Comparison of ENCODE assay signal across 21 cellular contexts in genomic region chr1:184315254-184315653, GRCh38.
DNase-seq lines count a peak whose midpoint lies in the region; ATAC-seq and TF ChIP-seq lines count a peak whose summit lies in the region.
"Had no signal": no experiment of that assay in that cellular context is flagged by ENCODE, and none has a peak within 500 bp of the region (broad histone marks: within the 10 kb centered on the region; RNA-seq: fewer than 3 reads in every experiment).

No MANE protein-coding gene starts in this region.

- DNase-seq in ELR (ENCODE audit: low read depth) (peak; percentile 41), SK-N-SH (no peak), fibroblast of peridontal ligament (ENCODE audit: extremely low read depth) (peak; percentile 91), OCI-LY7 (ENCODE audit: low spot score) (no peak)
- no peak for DNase-seq in stimulated activated CD4-positive, alpha-beta T cell treated with anti-CD3 and anti-CD28 coated beads, Interleukin-4, amount 100 ng/mL, for 4 hours
- DNase-seq: activated CD4-positive, alpha-beta T cell treated with anti-CD3 and anti-CD28 coated beads, Interleukin-2, amount 10 ng/mL, durations not matched to agents 24 days and 14 days; glutamatergic neuron; KG1; MV-4-11; NCI-H187; PC-3; SHP77 treated with DMSO at 0.1 percent for 48 hours; stimulated activated CD4-positive, alpha-beta T cell treated with anti-CD3 and anti-CD28 coated beads, Interleukin-1b, Interleukin-23, amount 100 ng/mL, for 48 hours; stimulated activated naive B cell treated with anti-CD40 and anti-IgM and Interleukin-4, amounts not matched to agents 10 μg/mL and 1 μg/mL and 100 μg/mL, for 72 hours had no signal

- no peak overlapping the region for H3K9ac ChIP-seq in SK-N-SH
- H3K9ac ChIP-seq: parathyroid adenoma had no signal

- no peaks in the 10 kb centered on the region for H3F3A ChIP-seq in SK-N-SH (replicated peaks; ENCODE audit: insufficient read depth)

- H3K4me2 ChIP-seq in SK-N-SH: no peak overlapping the region
- H3K4me2 ChIP-seq in OCI-LY7 (ENCODE audit: low read length): no peak overlapping the region

- no peaks in the 10 kb centered on the region for H3K27me3 ChIP-seq in SK-N-SH (ENCODE audit: insufficient read depth)
- H3K27me3 ChIP-seq: tibial nerve had no signal

- H3K79me2 ChIP-seq in SK-N-SH (ENCODE audit: insufficient read depth) (no peaks in the 10 kb centered on the region), OCI-LY7 (ENCODE audit: insufficient read depth, low read depth, low read length) (no peaks in the 10 kb centered on the region)
- H3K79me2 ChIP-seq: parathyroid adenoma had no signal

- H3K36me3 ChIP-seq in SK-N-SH (replicated peaks in 1 of 2; ENCODE audit: control insufficient read depth in 1 of 2, insufficient read depth in 2 of 2, low read length in 1 of 2) (no peaks in the 10 kb centered on the region), OCI-LY7 (ENCODE audit: insufficient read depth, low read length) (no peaks in the 10 kb centered on the region)
- H3K36me3 ChIP-seq: tibial nerve had no signal

- H2AFZ ChIP-seq in SK-N-SH (ENCODE audit: low read depth) (no peak overlapping the region), OCI-LY7 (ENCODE audit: low read length) (no peak overlapping the region)
- H2AFZ ChIP-seq: parathyroid adenoma had no signal

- peaks cover 0 to 8% of the 10 kb centered on the region in 2 experiments; a peak in 2 of 4 replicates for H3K4me1 ChIP-seq in SK-N-SH (ENCODE audit: control insufficient read depth in 1 of 2, insufficient read depth in 2 of 2, low read depth in 1 of 2, low read length in 1 of 2)
- no peaks in the 10 kb centered on the region for H3K4me1 ChIP-seq in OCI-LY7 (ENCODE audit: insufficient read depth, low read length, poor library complexity, severe bottlenecking)
- H3K4me1 ChIP-seq: parathyroid adenoma, tibial nerve had no signal

- no peak for TF ChIP-seq EP300 in SK-N-SH (IDR thresholded peaks at IDR 0.05; ENCODE audit: borderline replicate concordance in 1 of 2, low read depth in 1 of 2, low read length in 1 of 2)

- 33% methylated on average over 2 of the region's 2 CpGs for WGBS in SK-N-SH (ENCODE audit: low lambda C conversion rate)

- TF ChIP-seq CTCF in SK-N-SH (IDR thresholded peaks at IDR 0.05): no peak
- TF ChIP-seq CTCF in OCI-LY7 (conservative IDR thresholded peaks at IDR 0.05; ENCODE audit: low read length): no peak

- CTCF ChIA-PET in SK-N-SH (lab: Yijun Ruan, JAX) (no interaction called here), OCI-LY7 (lab: Charles Lee; ENCODE audit: unreplicated experiment) (no interaction called here)

- H3K4me3 ChIP-seq in SK-N-SH (ENCODE audit: low read depth in 2 of 2, low read length in 1 of 2): no peak overlapping the region
- H3K4me3 ChIP-seq in OCI-LY7 (ENCODE audit: low read depth, low read length, poor library complexity, severe bottlenecking): no peak overlapping the region
- H3K4me3 ChIP-seq: tibial nerve had no signal

- intact Hi-C loops in OCI-LY7 (cut with micrococcal nuclease; ENCODE audit: unreplicated experiment): no loop called here

- TF ChIP-seq RAD21 in SK-N-SH (IDR thresholded peaks at IDR 0.05; ENCODE audit: low read length): no peak

- H4K20me1 ChIP-seq in SK-N-SH (ENCODE audit: insufficient read depth) (no peaks in the 10 kb centered on the region), OCI-LY7 (ENCODE audit: insufficient read depth, low read length) (no peaks in the 10 kb centered on the region)

- POLR2A ChIA-PET in SK-N-SH (lab: Yijun Ruan, JAX): no interaction called here
- POLR2A ChIA-PET in OCI-LY7 (lab: Charles Lee): no interaction called here

- H3K27ac ChIP-seq in SK-N-SH (ENCODE audit: low read depth in 2 of 2, low read length in 1 of 2) (no peak overlapping the region), OCI-LY7 (ENCODE audit: low read depth, low read length, poor library complexity, severe bottlenecking) (no peak overlapping the region)
- H3K27ac ChIP-seq: C4-2B, epithelial cell of prostate, parathyroid adenoma, tibial nerve had no signal

- no TSS peak for BruUV-seq in OCI-LY7 (replicated peaks; lab: Mats Ljungman, UMichigan)

- H3K9me3 ChIP-seq in SK-N-SH (no peaks in the 10 kb centered on the region), OCI-LY7 (ENCODE audit: low read length) (no peaks in the 10 kb centered on the region)
- H3K9me3 ChIP-seq: tibial nerve had no signal

- H3K9me2 ChIP-seq in SK-N-SH: no peaks in the 10 kb centered on the region; the same call in 1 of the 2 replicates
- no peaks in the 10 kb centered on the region for H3K9me2 ChIP-seq in OCI-LY7 (ENCODE audit: insufficient read depth, low read length)

- no peak for ATAC-seq in GM18861 (IDR thresholded peaks at IDR 0.05; ENCODE audit: unreplicated experiment)
- no peak for ATAC-seq in GM19023 (IDR thresholded peaks at IDR 0.05; ENCODE audit: unreplicated experiment)
- ATAC-seq: natural killer cell treated with Interleukin-12 subunit alpha and Interleukin-12 subunit beta and Interleukin-15 and Interleukin-18, amount 100 ng/mL, for 72 hours; PC-3; stimulated activated naive B cell treated with anti-CD40 and anti-IgM and Interleukin-4, amounts not matched to agents 10 μg/mL and 1 μg/mL and 100 μg/mL, for 72 hours had no signal

TF ChIP-seq in SK-N-SH, 30 proteins besides CTCF, POLR2A, EP300 and RAD21:
- no peak for TF ChIP-seq TAF1 (IDR thresholded peaks at IDR 0.05; ENCODE audit: borderline replicate concordance, low read depth, low read length)
- 0 out of 2 replicates have a peak, but pooled peaks have one; percentile 6 for TF ChIP-seq TCF12 (IDR thresholded peaks at IDR 0.05)

Comparison
In these comparisons a context has a peak if more than half of its experiments do, and no peak if none do; other contexts are left out.
1. DNase-seq: peak in ELR (single experiment) and fibroblast of peridontal ligament (single experiment); none in SK-N-SH (single experiment), OCI-LY7 (single experiment) and stimulated activated CD4-positive, alpha-beta T cell treated with anti-CD3 and anti-CD28 coated beads, Interleukin-4, amount 100 ng/mL, for 4 hours (0 of 2).